Comparison of ENCODE assay signal across 1 cellular context in the genomic region with DNA sequence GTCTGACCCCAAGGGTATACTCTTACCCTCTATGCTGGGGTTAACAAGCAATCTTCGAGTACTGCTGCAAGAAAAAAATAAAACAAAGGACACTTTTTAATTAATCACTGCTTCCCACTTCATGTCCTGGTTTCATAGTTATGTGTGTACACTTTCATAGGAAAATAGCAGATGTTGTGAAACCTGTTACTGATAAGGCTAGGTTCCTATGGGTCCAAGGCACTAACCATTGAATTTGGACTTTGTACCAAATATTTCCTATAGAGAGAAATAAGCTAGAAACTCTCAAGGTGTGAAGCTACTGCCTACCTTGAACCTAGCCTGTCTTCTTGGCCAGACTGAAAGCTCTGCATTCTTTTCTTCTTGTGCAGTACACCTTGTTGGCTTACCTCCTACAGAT.
TF ChIP-seq lines count a peak whose summit lies in the region.

No MANE protein-coding gene starts in this region.

TF ChIP-seq in HepG2, 621 proteins besides CTCF, POLR2A, EP300 and RAD21 (continued from another document):
- TF ChIP-seq, protein P1, sequence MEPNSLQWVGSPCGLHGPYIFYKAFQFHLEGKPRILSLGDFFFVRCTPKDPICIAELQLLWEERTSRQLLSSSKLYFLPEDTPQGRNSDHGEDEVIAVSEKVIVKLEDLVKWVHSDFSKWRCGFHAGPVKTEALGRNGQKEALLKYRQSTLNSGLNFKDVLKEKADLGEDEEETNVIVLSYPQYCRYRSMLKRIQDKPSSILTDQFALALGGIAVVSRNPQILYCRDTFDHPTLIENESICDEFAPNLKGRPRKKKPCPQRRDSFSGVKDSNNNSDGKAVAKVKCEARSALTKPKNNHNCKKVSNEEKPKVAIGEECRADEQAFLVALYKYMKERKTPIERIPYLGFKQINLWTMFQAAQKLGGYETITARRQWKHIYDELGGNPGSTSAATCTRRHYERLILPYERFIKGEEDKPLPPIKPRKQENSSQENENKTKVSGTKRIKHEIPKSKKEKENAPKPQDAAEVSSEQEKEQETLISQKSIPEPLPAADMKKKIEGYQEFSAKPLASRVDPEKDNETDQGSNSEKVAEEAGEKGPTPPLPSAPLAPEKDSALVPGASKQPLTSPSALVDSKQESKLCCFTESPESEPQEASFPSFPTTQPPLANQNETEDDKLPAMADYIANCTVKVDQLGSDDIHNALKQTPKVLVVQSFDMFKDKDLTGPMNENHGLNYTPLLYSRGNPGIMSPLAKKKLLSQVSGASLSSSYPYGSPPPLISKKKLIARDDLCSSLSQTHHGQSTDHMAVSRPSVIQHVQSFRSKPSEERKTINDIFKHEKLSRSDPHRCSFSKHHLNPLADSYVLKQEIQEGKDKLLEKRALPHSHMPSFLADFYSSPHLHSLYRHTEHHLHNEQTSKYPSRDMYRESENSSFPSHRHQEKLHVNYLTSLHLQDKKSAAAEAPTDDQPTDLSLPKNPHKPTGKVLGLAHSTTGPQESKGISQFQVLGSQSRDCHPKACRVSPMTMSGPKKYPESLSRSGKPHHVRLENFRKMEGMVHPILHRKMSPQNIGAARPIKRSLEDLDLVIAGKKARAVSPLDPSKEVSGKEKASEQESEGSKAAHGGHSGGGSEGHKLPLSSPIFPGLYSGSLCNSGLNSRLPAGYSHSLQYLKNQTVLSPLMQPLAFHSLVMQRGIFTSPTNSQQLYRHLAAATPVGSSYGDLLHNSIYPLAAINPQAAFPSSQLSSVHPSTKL (CRISPR knock-in tag; IDR thresholded peaks at IDR 0.05): peak; percentile 50; the same call in 1 of the 2 replicates
- TF ChIP-seq PCBP1 (IDR thresholded peaks at IDR 0.05; ENCODE audit: borderline replicate concordance, low read depth, low read length) (no peak), CEBPB (IDR thresholded peaks at IDR 0.05; ENCODE audit: borderline replicate concordance, low read depth, low read length) (peak; percentile 59; the same call in 1 of the 2 replicates), SOX6 (IDR thresholded peaks at IDR 0.05) (no peak), SOX6 (CRISPR knock-in tag; IDR thresholded peaks at IDR 0.05) (peak; percentile 29; the same call in 1 of the 2 replicates), GATAD2A (CRISPR knock-in tag; IDR thresholded peaks at IDR 0.05) (peak; percentile 66), RFX3 (CRISPR knock-in tag; IDR thresholded peaks at IDR 0.05) (no peak), HOMEZ (CRISPR knock-in tag; IDR thresholded peaks at IDR 0.05; ENCODE audit: low read depth) (0 out of 2 replicates have a peak, but pooled peaks have one; percentile 14), ZNF264 (CRISPR knock-in tag; IDR thresholded peaks at IDR 0.05) (peak; percentile 58; the same call in 1 of the 2 replicates), HNF4A (CRISPR knock-in tag; IDR thresholded peaks at IDR 0.05) (peak; percentile 85), ZKSCAN1 (IDR thresholded peaks at IDR 0.05; ENCODE audit: low read length) (no peak), CEBPG (CRISPR knock-in tag; IDR thresholded peaks at IDR 0.05) (peak; percentile 52; the same call in 1 of the 2 replicates), RARA (CRISPR knock-in tag; IDR thresholded peaks at IDR 0.05) (0 out of 2 replicates have a peak, but pooled peaks have one; percentile 7), GLI4 (CRISPR knock-in tag; IDR thresholded peaks at IDR 0.05; ENCODE audit: borderline replicate concordance) (no peak), HMG20A (CRISPR knock-in tag; IDR thresholded peaks at IDR 0.05; ENCODE audit: borderline replicate concordance) (peak; percentile 66; the same call in 1 of the 2 replicates), GFI1 (CRISPR knock-in tag; IDR thresholded peaks at IDR 0.05; ENCODE audit: borderline replicate concordance) (peak; percentile 84), ZBTB21 (CRISPR knock-in tag; IDR thresholded peaks at IDR 0.05) (no peak), PAXIP1 (CRISPR knock-in tag; conservative IDR thresholded peaks at IDR 0.05) (peak; percentile 38; the same call in 1 of the 2 replicates), HNF1A (IDR thresholded peaks at IDR 0.05; ENCODE audit: low read depth) (no peak), HNF1A (CRISPR knock-in tag; IDR thresholded peaks at IDR 0.05; ENCODE audit: borderline replicate concordance) (no peak), ZNF160 (CRISPR knock-in tag; IDR thresholded peaks at IDR 0.05) (no peak), ZNF644 (CRISPR knock-in tag; IDR thresholded peaks at IDR 0.05; ENCODE audit: low read depth) (0 out of 2 replicates have a peak, but pooled peaks have one; percentile 58), HMG20B (CRISPR knock-in tag; conservative IDR thresholded peaks at IDR 0.05) (0 out of 2 replicates have a peak, but pooled peaks have one; percentile 30), SOX13 (IDR thresholded peaks at IDR 0.05) (no peak), SOX13 (CRISPR knock-in tag; conservative IDR thresholded peaks at IDR 0.05 in 1 of 2, IDR thresholded peaks at IDR 0.05 in 1 of 2) (peak in 1 of 2 experiments; percentile 39; a peak in 1 of 4 replicates)
